In the genomic region with DNA sequence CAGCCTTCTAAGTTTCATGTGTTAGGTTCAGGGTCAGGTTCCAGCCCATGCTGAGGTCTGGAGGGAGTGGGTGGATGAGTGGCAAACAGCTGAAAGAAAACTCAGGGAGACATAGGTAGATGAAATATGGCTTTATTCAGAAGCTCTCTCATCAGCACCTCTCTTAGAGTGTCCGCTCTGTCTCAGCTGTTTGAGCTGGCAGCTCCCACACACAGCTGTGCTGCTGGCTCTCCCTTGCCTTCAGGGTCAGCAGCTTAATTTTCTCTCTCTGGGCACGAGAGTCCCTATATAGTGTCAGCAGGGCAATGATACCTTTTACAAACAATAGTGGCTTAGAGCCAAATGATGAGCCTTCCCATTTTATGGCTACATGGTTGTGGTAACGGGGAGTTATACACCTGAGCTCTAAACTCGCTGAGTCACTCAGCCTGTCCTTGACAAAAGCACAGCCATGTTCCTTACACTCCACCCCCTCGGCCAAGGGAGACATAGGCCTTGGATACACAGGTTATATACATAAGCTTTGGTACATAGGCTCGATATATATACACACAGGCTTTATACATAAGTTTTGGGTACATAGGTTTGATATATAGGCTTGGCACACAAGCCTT, we compare ENCODE assay signal across 22 cellular contexts. TPM values are rescaled to one million over a fixed set of nuclear protein-coding genes. Genes with fewer than 3 reads are reported as not detected.
"Had no signal": no experiment of that assay in that cellular context is flagged by ENCODE, and none has a peak within 500 bp of the region (broad histone marks: within the 10 kb centered on the region; RNA-seq: fewer than 3 reads in every experiment).

No MANE protein-coding gene starts in this region.

- H3K36me3 ChIP-seq: adrenal gland, gastroesophageal sphincter, heart left ventricle, ovary, tibial artery had no signal

- H3K4me3 ChIP-seq: adrenal gland, gastroesophageal sphincter, heart left ventricle, ovary, tibial artery had no signal

- DNase-seq: activated B cell treated with CpG ODN at 0.5 μM for 24 hours; activated CD4-positive, alpha-beta memory T cell treated with anti-CD3 and anti-CD28 coated beads for 36 hours; activated CD4-positive, alpha-beta T cell treated with anti-CD3 and anti-CD28 coated beads for 4 hours; activated gamma-delta T cell treated with Interleukin-2 at 50 U/mL for 16 hours; activated T-cell treated with anti-CD3 and anti-CD28 coated beads for 4 hours; adrenal gland; cerebellar nuclear complex; cortex of kidney; heart left ventricle; mesendoderm; naive thymus-derived CD8-positive, alpha-beta T cell; ovary; stimulated activated CD4-positive, alpha-beta T cell treated with anti-CD3 and anti-CD28 coated beads, Interleukin-1b, Interleukin-23, amount 100 ng/mL, for 48 hours; stimulated activated CD8-positive, alpha-beta memory T cell treated with anti-CD3 and anti-CD28 coated beads, Interleukin-4, amount 100 ng/mL, for 48 hours; stimulated activated naive CD4-positive, alpha-beta T cell; T-helper 9 cell; tibial artery had no signal

- H3K9me3 ChIP-seq: adrenal gland, gastroesophageal sphincter, heart left ventricle, ovary, tibial artery had no signal

- H3K27me3 ChIP-seq: adrenal gland, gastroesophageal sphincter, heart left ventricle, ovary, tibial artery had no signal

- ATAC-seq: activated naive CD4-positive, alpha-beta T cell treated with anti-CD3 and anti-CD28 coated beads, Interleukin-2, amount 50 U/mL, for 72 hours; esophagus mucosa; gastroesophageal sphincter; naive thymus-derived CD8-positive, alpha-beta T cell had no signal

- H3K27ac ChIP-seq: adrenal gland, gastroesophageal sphincter, heart left ventricle, ovary, tibial artery had no signal

- H3K4me1 ChIP-seq: adrenal gland, gastroesophageal sphincter, heart left ventricle, tibial artery had no signal

RNA-seq across cellular contexts. Expression of a gene that starts 10.4 kb away (rescaled TPM):
- total RNA-seq: activated B cell treated with CpG ODN at 0.5 μM for 24 hours; activated CD4-positive, alpha-beta memory T cell treated with anti-CD3 and anti-CD28 coated beads for 36 hours; activated naive CD4-positive, alpha-beta T cell treated with anti-CD3 and anti-CD28 coated beads, Interleukin-2, amount 50 U/mL, for 72 hours; activated T-helper 1 cell treated with anti-CD3 and anti-CD28 coated beads, Interleukin-12 subunit alpha, Interleukin-12 subunit beta, Interleukin-2, Interleukin-4 antibody, amounts not matched to agents 30 ng/mL and 10 ng/mL and 1 ng/mL, durations not matched to agents 14 hours and 24 hours and 36 hours; naive thymus-derived CD8-positive, alpha-beta T cell had no signal
- polyA plus RNA-seq: naive thymus-derived CD8-positive, alpha-beta T cell had no signal

RNA-seq across cellular contexts. Expression of a gene that starts 14.2 kb away (rescaled TPM):
- total RNA-seq: activated B cell treated with CpG ODN at 0.5 μM for 24 hours; activated CD4-positive, alpha-beta memory T cell treated with anti-CD3 and anti-CD28 coated beads for 36 hours; activated naive CD4-positive, alpha-beta T cell treated with anti-CD3 and anti-CD28 coated beads, Interleukin-2, amount 50 U/mL, for 72 hours; activated T-helper 1 cell treated with anti-CD3 and anti-CD28 coated beads, Interleukin-12 subunit alpha, Interleukin-12 subunit beta, Interleukin-2, Interleukin-4 antibody, amounts not matched to agents 30 ng/mL and 10 ng/mL and 1 ng/mL, durations not matched to agents 14 hours and 24 hours and 36 hours; esophagus mucosa; naive thymus-derived CD8-positive, alpha-beta T cell had no signal
- polyA plus RNA-seq: naive thymus-derived CD8-positive, alpha-beta T cell; urinary bladder had no signal
